In the genomic region with DNA sequence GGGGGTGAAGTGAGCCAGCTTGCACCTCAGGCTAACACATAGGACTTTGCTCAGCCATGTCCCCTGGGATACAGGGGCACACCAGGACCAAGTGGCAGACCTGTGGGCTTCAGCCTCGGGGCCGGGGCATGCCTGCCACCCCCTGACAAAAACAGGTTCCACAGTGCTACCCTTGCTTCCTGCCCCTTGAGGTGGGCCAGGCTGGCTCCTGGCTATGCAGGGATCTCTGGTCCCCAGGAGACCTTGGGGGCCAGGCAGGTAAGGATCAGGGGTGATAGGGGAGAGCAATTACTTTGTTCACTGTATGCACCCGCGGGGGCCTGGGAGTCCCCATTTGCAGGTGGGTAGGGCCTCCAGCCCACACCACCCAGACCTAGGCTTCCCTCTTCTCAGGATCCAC, we compare ENCODE assay signal across 19 cellular contexts. TPM values are rescaled to one million over a fixed set of nuclear protein-coding genes. Genes with fewer than 3 reads are reported as not detected.
DNase-seq lines count a peak whose midpoint lies in the region; ATAC-seq and TF ChIP-seq lines count a peak whose summit lies in the region.
"Had no signal": no experiment of that assay in that cellular context is flagged by ENCODE, and none has a peak within 500 bp of the region (broad histone marks: within the 10 kb centered on the region; RNA-seq: fewer than 3 reads in every experiment).

No MANE protein-coding gene starts in this region.

- H3K27me3 Mint-ChIP-seq in Calu3 (ENCODE audit: unreplicated experiment) (no peaks in the 10 kb centered on the region), mesothelial cell of epicardium (ENCODE audit: low read depth) (no peaks in the 10 kb centered on the region)
- H3K27me3 Mint-ChIP-seq: CD4-positive, alpha-beta memory T cell had no signal

- H2BK12ac ChIP-seq in neuronal stem cell (ENCODE audit: low read length): no peak overlapping the region

- H3K36me3 ChIP-seq in right atrium auricular region (no peaks in the 10 kb centered on the region), neuronal stem cell (replicated peaks in 1 of 2; ENCODE audit: control insufficient read depth in 2 of 2, insufficient read depth in 2 of 2, low read length in 2 of 2) (peaks cover 0 to 48% of the 10 kb centered on the region in 2 donors), body of pancreas (replicated peaks in 1 of 2; ENCODE audit: insufficient read depth in 1 of 2, low read depth in 2 of 2) (no peaks in the 10 kb centered on the region)
- H3K36me3 ChIP-seq: BE2C, HAP-1 had no signal

- H3K4me1 ChIP-seq in right atrium auricular region (peaks cover 0 to 30% of the 10 kb centered on the region in 2 donors), neuronal stem cell (ENCODE audit: control insufficient read depth in 2 of 2, insufficient read depth in 1 of 2, low read depth in 1 of 2, low read length in 2 of 2) (peaks cover 7 to 12% of the 10 kb centered on the region in 2 donors), body of pancreas (peaks cover 38% of the 10 kb centered on the region)
- H3K4me1 ChIP-seq: A549 had no signal

- no peaks in the 10 kb centered on the region for H3K9me3 ChIP-seq in right atrium auricular region
- H3K9me3 ChIP-seq in neuronal stem cell (replicated peaks in 1 of 2; ENCODE audit: control insufficient read depth in 2 of 2, insufficient read depth in 1 of 2, low read depth in 1 of 2, low read length in 2 of 2): no peaks in the 10 kb centered on the region
- no peaks in the 10 kb centered on the region for H3K9me3 ChIP-seq in body of pancreas
- H3K9me3 ChIP-seq: A549, BE2C, HAP-1 had no signal

- DNase-seq in left ventricle myocardium superior (peak; percentile 18), right atrium auricular region (ENCODE audit: low spot score) (no peak), Calu3 (no peak), neuronal stem cell (ENCODE audit: low spot score) (no peak), mesothelial cell of epicardium (ENCODE audit: low spot score in 2 of 2, unreplicated experiment in 2 of 2) (no peak), body of pancreas (no peak)
- DNase-seq: 8988T; ACHN; AML-193; C1 segment of cervical spinal cord; CD4-positive, alpha-beta memory T cell; COR-L47; DMS153; DND-41; GOT3; HFFc6 had no signal

- no TSS peak for BruUV-seq in Calu3 (replicated peaks; lab: Mats Ljungman, UMichigan)

- intact Hi-C loops in left ventricle myocardium superior (cut with micrococcal nuclease): loop anchor here (2.0 kb wide), 1 partner anchor 63 kb away; no protein-coding TSS in a partner anchor
- intact Hi-C loops in Calu3 (cut with micrococcal nuclease; ENCODE audit: unreplicated experiment): loop anchor here (5.0 kb wide), 1 partner anchor 432 kb away; no protein-coding TSS in a partner anchor
- intact Hi-C loops in body of pancreas (cut with DNase I): no loop called here

- WGBS in neuronal stem cell (ENCODE audit: extremely low coverage in 2 of 2, insufficient read length in 2 of 2, insufficient replicate concordance in 1 of 2), 2 donors: no CpG with 5 or more reads among the region's 4 CpGs
- WGBS in body of pancreas, 2 donors: 53% methylated on average over 4 of the region's 4 CpGs; no CpG with 5 or more reads in 1 of the 2 donors

- no peak overlapping the region for H3K18ac ChIP-seq in neuronal stem cell (ENCODE audit: low read length)

- H3K4me1 Mint-ChIP-seq in Calu3 (ENCODE audit: low read depth, unreplicated experiment) (peaks cover 8% of the 10 kb centered on the region), mesothelial cell of epicardium (peaks cover 22% of the 10 kb centered on the region)

- no peak overlapping the region for H2BK5ac ChIP-seq in neuronal stem cell (ENCODE audit: low read length)

- H4K8ac ChIP-seq in neuronal stem cell (ENCODE audit: low read depth, low read length): no peak overlapping the region

- no peaks in the 10 kb centered on the region for H3K9me3 Mint-ChIP-seq in Calu3 (ENCODE audit: low read depth, unreplicated experiment)
- H3K9me3 Mint-ChIP-seq in mesothelial cell of epicardium: no peaks in the 10 kb centered on the region
- H3K9me3 Mint-ChIP-seq: CD4-positive, alpha-beta memory T cell; HFFc6 had no signal

- H4K91ac ChIP-seq in neuronal stem cell (ENCODE audit: low read depth, low read length, poor library complexity): no peak overlapping the region

- H3K4me3 Mint-ChIP-seq in Calu3 (ENCODE audit: low read depth, unreplicated experiment) (peak overlapping the region; percentile 62), mesothelial cell of epicardium (no peak overlapping the region)
- H3K4me3 Mint-ChIP-seq: HFFc6 had no signal

- H3K79me1 ChIP-seq in neuronal stem cell (ENCODE audit: low read depth, low read length): no peaks in the 10 kb centered on the region

- H3K14ac ChIP-seq in neuronal stem cell (ENCODE audit: low read length): no peak overlapping the region

- H2AK5ac ChIP-seq in neuronal stem cell (ENCODE audit: low read depth, low read length): peak overlapping the region; percentile 44

- H3K4me3 ChIP-seq in right atrium auricular region (no peak overlapping the region), neuronal stem cell (ENCODE audit: low read length in 2 of 2) (no peak overlapping the region), body of pancreas (no peak overlapping the region)
- H3K4me3 ChIP-seq: A549, HAP-1 had no signal

- no peak overlapping the region for H2AFZ ChIP-seq in neuronal stem cell (ENCODE audit: low read length)

- H3K27ac ChIP-seq in right atrium auricular region (no peak overlapping the region), neuronal stem cell (replicated peaks; ENCODE audit: low read length) (no peak overlapping the region), body of pancreas (no peak overlapping the region)
- H3K27ac ChIP-seq: A549 had no signal

- H2BK15ac ChIP-seq in neuronal stem cell (ENCODE audit: low read length): no peak overlapping the region

- H3K27me3 ChIP-seq in right atrium auricular region: no peaks in the 10 kb centered on the region
- no peaks in the 10 kb centered on the region for H3K27me3 ChIP-seq in neuronal stem cell (ENCODE audit: control insufficient read depth in 3 of 3, insufficient read depth in 3 of 3, low read depth in 1 of 3, low read length in 3 of 3)
- H3K27me3 ChIP-seq in body of pancreas: no peaks in the 10 kb centered on the region
- H3K27me3 ChIP-seq: BE2C had no signal

- CTCF ChIA-PET in Calu3 (lab: Charles Lee): no interaction called here

- H3K27ac Mint-ChIP-seq in Calu3 (ENCODE audit: unreplicated experiment) (no peak overlapping the region), mesothelial cell of epicardium (no peak overlapping the region)
- H3K27ac Mint-ChIP-seq: HFFc6 had no signal

- no peak overlapping the region for H3K4ac ChIP-seq in neuronal stem cell (ENCODE audit: low read length)

- no peak for ATAC-seq in left ventricle myocardium superior
- ATAC-seq in body of pancreas: no peak

- TF ChIP-seq POLR2A in body of pancreas (IDR thresholded peaks at IDR 0.05): no peak

- no peak overlapping the region for H3K4me2 ChIP-seq in neuronal stem cell (ENCODE audit: insufficient read depth, low read length, poor library complexity, severe bottlenecking)
- H3K4me2 ChIP-seq: A549 had no signal

- TF ChIP-seq CTCF in right atrium auricular region (IDR thresholded peaks at IDR 0.05): no peak
- no peak for TF ChIP-seq CTCF in Calu3 (IDR thresholded peaks at IDR 0.05; ENCODE audit: unreplicated experiment)
- no peak for TF ChIP-seq CTCF in mesothelial cell of epicardium (IDR thresholded peaks at IDR 0.05; ENCODE audit: unreplicated experiment)
- no peak for TF ChIP-seq CTCF in body of pancreas (IDR thresholded peaks at IDR 0.05)

- peaks cover 26% of the 10 kb centered on the region for H3K36me3 Mint-ChIP-seq in Calu3 (ENCODE audit: insufficient read depth, unreplicated experiment)
- H3K36me3 Mint-ChIP-seq in mesothelial cell of epicardium: peaks cover 13% of the 10 kb centered on the region

- no peak overlapping the region for H2BK120ac ChIP-seq in neuronal stem cell (ENCODE audit: low read depth, low read length)

- no peak overlapping the region for H3K23ac ChIP-seq in neuronal stem cell (ENCODE audit: low read depth, low read length, poor library complexity)

- H3K9ac ChIP-seq in neuronal stem cell (ENCODE audit: low read depth, low read length, poor library complexity): no peak overlapping the region

RNA-seq across cellular contexts. Expression of a gene that starts 2.4 kb away (rescaled TPM):
- total RNA-seq in left ventricle myocardium superior (4.6 TPM), right atrium auricular region (1 to 10 TPM; 1.4 to 5.0 TPM), Calu3 (2022) (3.7 and 5.2 TPM in 2 replicates), mesothelial cell of epicardium (1.8 to 2.4 TPM (median 2.2 TPM) in 3 replicates), body of pancreas (10 to 100 TPM; 10.4 to 12.9 TPM)
- 0.71 TPM for polyA plus RNA-seq in neuronal stem cell (2013, experiment 1 of 2)
- polyA plus RNA-seq in neuronal stem cell (2013, experiment 2 of 2): 0.60 TPM

RNA-seq across cellular contexts. Expression of a gene that starts 23.1 kb away (rescaled TPM):
- total RNA-seq in left ventricle myocardium superior (not detected), right atrium auricular region (not detected), Calu3 (2022) (1.1 and 2.6 TPM in 2 replicates), mesothelial cell of epicardium (0.80 to 1.5 TPM (median 1.4 TPM) in 3 replicates), body of pancreas (not detected)
- not detected for polyA plus RNA-seq in neuronal stem cell (2013, experiment 1 of 2)
- not detected for polyA plus RNA-seq in neuronal stem cell (2013, experiment 2 of 2)
- polyA plus RNA-seq: A549; CD4-positive, alpha-beta memory T cell had no signal

RNA-seq across cellular contexts. Expression of a gene that starts 58.9 kb away (rescaled TPM):
- 2.5 TPM for total RNA-seq in left ventricle myocardium superior
- 1 to 10 TPM; 2.6 to 4.0 TPM for total RNA-seq in right atrium auricular region
- 22.3 and 41.5 TPM in 2 replicates for total RNA-seq in Calu3 (2022)
- polyA plus RNA-seq in neuronal stem cell (2013, experiment 1 of 2): 7.6 TPM
- polyA plus RNA-seq in neuronal stem cell (2013, experiment 2 of 2): 8.0 TPM
- total RNA-seq in mesothelial cell of epicardium: 16.1 to 18.3 TPM (median 16.5 TPM) in 3 replicates
- total RNA-seq in body of pancreas: 10 to 100 TPM in 1 of 2 donors, 1 to 10 TPM in 1; 7.8 to 13.8 TPM
